ENCODE assay signal across 21 cellular contexts in genomic region chr2:213265679-213266078, GRCh38.
"Had no signal": no experiment of that assay in that cellular context is flagged by ENCODE, and none has a peak within 500 bp of the region (broad histone marks: within the 10 kb centered on the region; RNA-seq: fewer than 3 reads in every experiment).

No MANE protein-coding gene starts in this region.

- H3K27me3 ChIP-seq: dorsolateral prefrontal cortex, gastrocnemius medialis, right atrium auricular region, sigmoid colon, testis, tibial artery had no signal

- H3K27ac ChIP-seq: dorsolateral prefrontal cortex, gastrocnemius medialis, lower lobe of right lung, prostate gland, right atrium auricular region, sigmoid colon, testis, tibial artery had no signal

- H3K4me1 Mint-ChIP-seq: natural killer cell; neural crest cell; stimulated activated memory B cell treated with anti-CD40 and anti-IgM and Interleukin-4, amounts not matched to agents 10 μg/mL and 1 μg/mL and 100 μg/mL, for 72 hours had no signal

- FAIRE-seq: colon, keratinocyte had no signal

- H3K27me3 Mint-ChIP-seq: type B pancreatic cell had no signal

- H3K4me3 ChIP-seq: dorsolateral prefrontal cortex, gastrocnemius medialis, lower lobe of right lung, prostate gland, right atrium auricular region, sigmoid colon, tibial artery had no signal

- H3K4me3 Mint-ChIP-seq: natural killer cell; neural crest cell; stimulated activated memory B cell treated with anti-CD40 and anti-IgM and Interleukin-4, amounts not matched to agents 10 μg/mL and 1 μg/mL and 100 μg/mL, for 72 hours; type B pancreatic cell had no signal

- H3K36me3 Mint-ChIP-seq: natural killer cell; stimulated activated memory B cell treated with anti-CD40 and anti-IgM and Interleukin-4, amounts not matched to agents 10 μg/mL and 1 μg/mL and 100 μg/mL, for 72 hours; type B pancreatic cell had no signal

- H3K9me3 ChIP-seq: gastrocnemius medialis, lower lobe of right lung, prostate gland, right atrium auricular region, sigmoid colon, testis, tibial artery had no signal

- DNase-seq: dorsolateral prefrontal cortex; effector CD4-positive, alpha-beta T cell; foreskin fibroblast; gastrocnemius medialis; head of caudate nucleus; left ventricle myocardium superior; lower lobe of right lung; natural killer cell; sigmoid colon; stimulated activated CD4-positive, alpha-beta T cell treated with anti-CD3 and anti-CD28 coated beads, Interleukin-4, amount 100 ng/mL, for 4 hours; stimulated activated naive CD8-positive, alpha-beta T cell treated with anti-CD3 and anti-CD28 coated beads, Interleukin-15, Interleukin-2, amounts not matched to agents 100 U/mL and 50 U/mL, for 24 hours; substantia nigra; testis; tibial artery had no signal

- H3K27ac Mint-ChIP-seq: natural killer cell; stimulated activated memory B cell treated with anti-CD40 and anti-IgM and Interleukin-4, amounts not matched to agents 10 μg/mL and 1 μg/mL and 100 μg/mL, for 72 hours; type B pancreatic cell had no signal

- H3K9me3 Mint-ChIP-seq: natural killer cell; neural crest cell; stimulated activated memory B cell treated with anti-CD40 and anti-IgM and Interleukin-4, amounts not matched to agents 10 μg/mL and 1 μg/mL and 100 μg/mL, for 72 hours; type B pancreatic cell had no signal

- H3K36me3 ChIP-seq: gastrocnemius medialis, lower lobe of right lung, prostate gland, right atrium auricular region, sigmoid colon, tibial artery had no signal

- H3K4me1 ChIP-seq: gastrocnemius medialis, lower lobe of right lung, prostate gland, right atrium auricular region, sigmoid colon, testis, tibial artery had no signal

- ATAC-seq: gastrocnemius medialis; left ventricle myocardium superior; lower lobe of right lung; natural killer cell; stimulated activated naive CD8-positive, alpha-beta T cell treated with anti-CD3 and anti-CD28 coated beads, Interleukin-15, Interleukin-2, amounts not matched to agents 100 U/mL and 50 U/mL, for 24 hours had no signal
